9 cellular contexts compared by ENCODE assay signal in genomic region chr19:49441960-49442350, GRCh38. TPM values are rescaled to one million over a fixed set of nuclear protein-coding genes. Genes with fewer than 3 reads are reported as not detected.
DNase-seq lines count a peak whose midpoint lies in the region; ATAC-seq, FAIRE-seq and TF ChIP-seq lines count a peak whose summit lies in the region.
"Had no signal": no experiment of that assay in that cellular context is flagged by ENCODE, and none has a peak within 500 bp of the region (broad histone marks: within the 10 kb centered on the region; RNA-seq: fewer than 3 reads in every experiment).

No MANE protein-coding gene starts in this region.

- H3K27me3 Mint-ChIP-seq in activated T-helper 17 cell treated with anti-CD3 and anti-CD28 coated beads, Interleukin-2, amount 50 U/mL, for 72 hours, result peaks cover 53% of the 10 kb centered on the region
- H3K27me3 Mint-ChIP-seq in immature natural killer cell (ENCODE audit: low read depth in 3 of 3), result peaks cover 31 to 40% (median 32%) of the 10 kb centered on the region in 3 donors

- peak overlapping the region; percentile 76 for H3K4me3 Mint-ChIP-seq in activated T-helper 17 cell treated with anti-CD3 and anti-CD28 coated beads, Interleukin-2, amount 50 U/mL, for 72 hours
- peak overlapping the region; percentile 79 to 85 (median 84) for H3K4me3 Mint-ChIP-seq in immature natural killer cell

- FAIRE-seq in HepG2 (lab: Jason Lieb, UNC), result no peak

- BruUV-seq in HepG2 (replicated peaks; lab: Mats Ljungman, UMichigan), result no TSS peak

- CTCF ChIA-PET in HepG2 (lab: Yijun Ruan, JAX; ENCODE audit: low intra/inter-chr PET ratio, low total read pairs), result interaction anchor here (2.3 kb wide), 1 partner anchor 50 kb away, joined by 45 read pairs; no protein-coding TSS in a partner anchor

- peaks cover 5% of the 10 kb centered on the region; the same call in 1 of the 2 replicates for H4K20me1 ChIP-seq in HepG2 (ENCODE audit: insufficient read depth, low read length)

- peaks cover 24% of the 10 kb centered on the region for H3K4me1 ChIP-seq in HepG2 (ENCODE audit: insufficient read depth, low read length)
- H3K4me1 ChIP-seq in right lobe of liver, result no peaks in the 10 kb centered on the region
- peaks cover 0 to 6% of the 10 kb centered on the region in 2 donors for H3K4me1 ChIP-seq in uterus

- no peak overlapping the region for H3K27ac Mint-ChIP-seq in activated T-helper 17 cell treated with anti-CD3 and anti-CD28 coated beads, Interleukin-2, amount 50 U/mL, for 72 hours
- H3K27ac Mint-ChIP-seq in immature natural killer cell, result peak overlapping the region in 2 of 6 donors; percentile 51 to 88

- H3K27ac ChIP-seq in HepG2 (ENCODE audit: extremely low read length, insufficient read depth, low read length) (no peak overlapping the region), right lobe of liver (no peak overlapping the region), uterus (peak overlapping the region; percentile 79 to 84)

- intact Hi-C loops in HepG2 (cut with micrococcal nuclease; ENCODE audit: unreplicated experiment) (no loop called here), right lobe of liver (cut with DNase I) (loop anchor here in 1 of 2 donors (2.0 kb wide), 1 partner anchor 49 kb away; no protein-coding TSS in a partner anchor), uterus (cut with DNase I; ENCODE audit: low total_unique reads) (no loop called here)

- no peak for TF ChIP-seq EP300 in HepG2 (IDR thresholded peaks at IDR 0.05; ENCODE audit: low read depth in 2 of 2, low read length in 2 of 2)
- no peak for TF ChIP-seq EP300 in HepG2 (CRISPR knock-in tag; IDR thresholded peaks at IDR 0.05; ENCODE audit: borderline replicate concordance)

- no peaks in the 10 kb centered on the region for H3K9me3 ChIP-seq in HepG2 (ENCODE audit: low read length)
- H3K9me3 ChIP-seq in right lobe of liver, result no peaks in the 10 kb centered on the region
- no peaks in the 10 kb centered on the region for H3K9me3 ChIP-seq in uterus
- H3K9me3 ChIP-seq: mucosa of descending colon had no signal

- POLR2A ChIA-PET in HepG2 (lab: Yijun Ruan, JAX), result interaction anchor here (1.0 to 2.1 kb wide), 4 partner anchors 10 to 81 kb away, joined by 3 to 21 read pairs (median 11); partner anchors contain the start of genes ALDH16A1 and PIH1D1

- no peak overlapping the region for H3K9ac ChIP-seq in HepG2 (ENCODE audit: insufficient read depth, low read depth, low read length)

- H3K36me3 Mint-ChIP-seq in activated T-helper 17 cell treated with anti-CD3 and anti-CD28 coated beads, Interleukin-2, amount 50 U/mL, for 72 hours (ENCODE audit: low read depth), result peaks cover 13% of the 10 kb centered on the region
- H3K36me3 Mint-ChIP-seq in immature natural killer cell, result peaks cover 0 to 5% (median 3%) of the 10 kb centered on the region in 3 donors

- TF ChIP-seq POLR2A in HepG2 (IDR thresholded peaks at IDR 0.05; ENCODE audit: insufficient read depth in 1 of 2, low read depth in 2 of 2, low read length in 2 of 2), result no peak
- TF ChIP-seq POLR2A in right lobe of liver (IDR thresholded peaks at IDR 0.05), result no peak
- no peak for TF ChIP-seq POLR2A in uterus (IDR thresholded peaks at IDR 0.05)

- no peak overlapping the region for H2AFZ ChIP-seq in HepG2 (ENCODE audit: low read length)

- peak overlapping the region; percentile 75 for H3K4me2 ChIP-seq in HepG2 (ENCODE audit: low read depth, low read length)

- no peak for TF ChIP-seq RAD21 in HepG2 (CRISPR knock-in tag; IDR thresholded peaks at IDR 0.05)

- H3K79me2 ChIP-seq in HepG2 (ENCODE audit: insufficient read depth, low read length), result no peaks in the 10 kb centered on the region

- H3K36me3 ChIP-seq in HepG2 (replicated peaks in 1 of 2; ENCODE audit: control insufficient read depth in 1 of 2, insufficient read depth in 2 of 2, low read length in 2 of 2) (peaks cover 0 to 6% of the 10 kb centered on the region in 2 experiments; a peak in 3 of 5 replicates), right lobe of liver (peaks cover 0 to 3% (median 0%) of the 10 kb centered on the region in 4 donors), uterus (no peaks in the 10 kb centered on the region)

- DNase-seq in HepG2 (ENCODE audit: low spot score) (no peak), right lobe of liver (no peak), immature natural killer cell (no peak), uterus (no peak), NAMALWA (ENCODE audit: low spot score) (no peak), NCI-H1694 treated with DMSO at 0.1 percent for 48 hours (lab: John Stamatoyannopoulos, UW) (no peak)

- H3K4me3 ChIP-seq in HepG2 (replicated peaks in 1 of 3; ENCODE audit: insufficient read depth in 1 of 3, low read depth in 2 of 3, low read length in 3 of 3) (peak overlapping the region in 2 of 3 experiments; percentile 26 to 76; a peak in 2 of 6 replicates), right lobe of liver (no peak overlapping the region), uterus (no peak overlapping the region)
- H3K4me3 ChIP-seq: mucosa of descending colon had no signal

- ATAC-seq in HepG2, result no peak
- no peak for ATAC-seq in right lobe of liver
- no peak for ATAC-seq in activated T-helper 17 cell treated with anti-CD3 and anti-CD28 coated beads, Interleukin-2, amount 50 U/mL, for 72 hours (replicated peaks)
- no peak for ATAC-seq in HG02938 (IDR thresholded peaks at IDR 0.05; ENCODE audit: unreplicated experiment)

- WGBS in HepG2 (ENCODE audit: low lambda C conversion rate), result 37% methylated on average over 14 of the region's 14 CpGs
- WGBS in right lobe of liver (ENCODE audit: insufficient coverage, low coverage, low lambda C conversion rate, missing lambda C conversion rate), result 22% methylated on average over 14 of the region's 14 CpGs

- TF ChIP-seq CTCF in HepG2 (CRISPR knock-in tag; IDR thresholded peaks at IDR 0.05) (no peak), right lobe of liver (IDR thresholded peaks at IDR 0.05) (no peak), uterus (IDR thresholded peaks at IDR 0.05) (no peak)

- H3K9me3 Mint-ChIP-seq in activated T-helper 17 cell treated with anti-CD3 and anti-CD28 coated beads, Interleukin-2, amount 50 U/mL, for 72 hours, result no peaks in the 10 kb centered on the region
- peaks cover 0 to 3% (median 0%) of the 10 kb centered on the region in 6 donors for H3K9me3 Mint-ChIP-seq in immature natural killer cell

- in situ Hi-C loops in HepG2 (cut with HindIII; ENCODE audit: extremely low pct_ligation_motif_present, low pct_unique_long_range_greater_than_20kb), result no loop called here

- peaks cover 21% of the 10 kb centered on the region for H3K4me1 Mint-ChIP-seq in activated T-helper 17 cell treated with anti-CD3 and anti-CD28 coated beads, Interleukin-2, amount 50 U/mL, for 72 hours
- peaks cover 30 to 34% of the 10 kb centered on the region in 2 donors for H3K4me1 Mint-ChIP-seq in immature natural killer cell

- H3K27me3 ChIP-seq in HepG2 (ENCODE audit: control insufficient read depth in 1 of 2, insufficient read depth in 2 of 2, low read length in 2 of 2) (peaks cover 7 to 52% of the 10 kb centered on the region in 2 experiments; a peak in 4 of 5 replicates), right lobe of liver (no peaks in the 10 kb centered on the region), uterus (no peaks in the 10 kb centered on the region)

RNA-seq across cellular contexts. Expression of gene SLC17A7, which starts 0.6 kb away (rescaled TPM):
- total RNA-seq in HepG2 (2016; rRNA removed; fragmentation: Illumina TruSeq; extraction: Trizol) (not detected in 2 replicates), right lobe of liver (under 1 TPM in 1 of 6 experiments, not detected in 5; 0.13 TPM), uterus (1 to 10 TPM in 3 of 4 donors, not detected in 1; 1.3 to 5.6 (median 1.9) TPM)
- total RNA-seq in HepG2 (2016; cell fraction: cytosol; rRNA removed; fragmentation: Illumina TruSeq; extraction: Trizol; ENCODE audit: low read depth), result not detected in 2 replicates
- total RNA-seq in HepG2 (2016; cell fraction: insoluble cytoplasmic fraction; rRNA removed; fragmentation: Illumina TruSeq; extraction: Trizol), result 0.06 TPM in 1 of 2 replicates, not detected in the other
- 0.06 TPM in 1 of 2 replicates, not detected in the other for total RNA-seq in HepG2 (2016; cell fraction: membrane; rRNA removed; fragmentation: Illumina TruSeq; extraction: Trizol)
- total RNA-seq in HepG2 (2016; cell fraction: nucleus; rRNA removed; fragmentation: Illumina TruSeq; extraction: Trizol), result not detected in 2 replicates
- polyA plus RNA-seq in HepG2 (2011; rRNA removed) (0.32 and 0.37 TPM in 2 replicates), immature natural killer cell (not detected)
- 0.15 and 0.22 TPM in 2 replicates for polyA plus RNA-seq in HepG2 (2011; cell fraction: cytosol; rRNA removed)
- polyA plus RNA-seq in HepG2 (2011; cell fraction: nucleus; rRNA removed), result 1.9 and 2.4 TPM in 2 replicates
- 0.17 and 0.37 TPM in 2 replicates for polyA plus RNA-seq in HepG2 (2012)
- 0.03 and 0.05 TPM in 2 replicates for polyA plus RNA-seq in HepG2 (2016; cell fraction: cytosol; fragmentation: Illumina TruSeq; extraction: Trizol; ENCODE audit: low read depth)
- polyA plus RNA-seq in HepG2 (2016; cell fraction: insoluble cytoplasmic fraction; fragmentation: Illumina TruSeq; extraction: Trizol; ENCODE audit: low read depth), result 0.09 and 0.10 TPM in 2 replicates
- polyA plus RNA-seq in HepG2 (2016; cell fraction: membrane; fragmentation: Illumina TruSeq; extraction: Trizol; ENCODE audit: low read depth), result not detected in 2 replicates
- polyA plus RNA-seq in HepG2 (2016; cell fraction: nucleus; fragmentation: Illumina TruSeq; extraction: Trizol; ENCODE audit: insufficient read depth, low read depth), result 0.40 and 0.49 TPM in 2 replicates
- polyA minus RNA-seq in HepG2 (2011; rRNA and poly(A)+ RNA removed; ENCODE audit: low replicate concordance), result 0.19 and 0.34 TPM in 2 replicates
- polyA minus RNA-seq in HepG2 (2011; cell fraction: cytosol; rRNA and poly(A)+ RNA removed), result 0.40 TPM in 1 of 2 replicates, not detected in the other
- polyA minus RNA-seq in HepG2 (2011; cell fraction: nucleus; rRNA and poly(A)+ RNA removed), result 0.77 and 1.6 TPM in 2 replicates
- under 1 TPM in 1 of 2 donors, not detected in 1; 0.40 TPM for total RNA-seq in activated T-helper 17 cell treated with anti-CD3 and anti-CD28 coated beads, Interleukin-2, amount 50 U/mL, for 72 hours

RNA-seq across cellular contexts. Expression of gene PIH1D1, which starts 9.7 kb away (rescaled TPM):
- total RNA-seq in HepG2 (2016; rRNA removed; fragmentation: Illumina TruSeq; extraction: Trizol) (94.9 and 110 TPM in 2 replicates), right lobe of liver (10 to 100 TPM; 37.4 to 57.7 (median 43.4) TPM), uterus (10 to 100 TPM; 31.2 to 70.2 (median 46.5) TPM)
- total RNA-seq in HepG2 (2016; cell fraction: cytosol; rRNA removed; fragmentation: Illumina TruSeq; extraction: Trizol; ENCODE audit: low read depth), result 60.4 and 74.8 TPM in 2 replicates
- total RNA-seq in HepG2 (2016; cell fraction: insoluble cytoplasmic fraction; rRNA removed; fragmentation: Illumina TruSeq; extraction: Trizol), result 105 and 114 TPM in 2 replicates
- 77.7 and 93.8 TPM in 2 replicates for total RNA-seq in HepG2 (2016; cell fraction: membrane; rRNA removed; fragmentation: Illumina TruSeq; extraction: Trizol)
- 75.2 and 89.0 TPM in 2 replicates for total RNA-seq in HepG2 (2016; cell fraction: nucleus; rRNA removed; fragmentation: Illumina TruSeq; extraction: Trizol)
- polyA plus RNA-seq in HepG2 (2011; rRNA removed) (126 and 137 TPM in 2 replicates), immature natural killer cell (10 to 100 TPM; 91.4 to 97.6 (median 93.3) TPM)
- 117 and 150 TPM in 2 replicates for polyA plus RNA-seq in HepG2 (2011; cell fraction: cytosol; rRNA removed)
- polyA plus RNA-seq in HepG2 (2011; cell fraction: nucleus; rRNA removed), result 281 and 313 TPM in 2 replicates
- 108 and 121 TPM in 2 replicates for polyA plus RNA-seq in HepG2 (2012)
- 33.5 and 45.1 TPM in 2 replicates for polyA plus RNA-seq in HepG2 (2016; cell fraction: cytosol; fragmentation: Illumina TruSeq; extraction: Trizol; ENCODE audit: low read depth)
- 86.6 and 90.0 TPM in 2 replicates for polyA plus RNA-seq in HepG2 (2016; cell fraction: insoluble cytoplasmic fraction; fragmentation: Illumina TruSeq; extraction: Trizol; ENCODE audit: low read depth)
- polyA plus RNA-seq in HepG2 (2016; cell fraction: membrane; fragmentation: Illumina TruSeq; extraction: Trizol; ENCODE audit: low read depth), result 42.8 and 56.0 TPM in 2 replicates
- polyA plus RNA-seq in HepG2 (2016; cell fraction: nucleus; fragmentation: Illumina TruSeq; extraction: Trizol; ENCODE audit: insufficient read depth, low read depth), result 175 and 195 TPM in 2 replicates
- 83.0 and 106 TPM in 2 replicates for polyA minus RNA-seq in HepG2 (2011; rRNA and poly(A)+ RNA removed; ENCODE audit: low replicate concordance)
- polyA minus RNA-seq in HepG2 (2011; cell fraction: cytosol; rRNA and poly(A)+ RNA removed), result 40.9 and 42.6 TPM in 2 replicates
- 50.9 and 63.0 TPM in 2 replicates for polyA minus RNA-seq in HepG2 (2011; cell fraction: nucleus; rRNA and poly(A)+ RNA removed)
- total RNA-seq in activated T-helper 17 cell treated with anti-CD3 and anti-CD28 coated beads, Interleukin-2, amount 50 U/mL, for 72 hours, result 100 to 1,000 TPM; 183 to 194 TPM

RNA-seq across cellular contexts. Expression of gene ALDH16A1, which starts 11.1 kb away (rescaled TPM):
- total RNA-seq in HepG2 (2016; rRNA removed; fragmentation: Illumina TruSeq; extraction: Trizol) (29.6 and 34.9 TPM in 2 replicates), right lobe of liver (10 to 100 TPM; 14.4 to 29.6 (median 19.8) TPM), uterus (10 to 100 TPM; 13.5 to 40.8 (median 34.5) TPM)
- 2.5 and 3.4 TPM in 2 replicates for total RNA-seq in HepG2 (2016; cell fraction: cytosol; rRNA removed; fragmentation: Illumina TruSeq; extraction: Trizol; ENCODE audit: low read depth)
- 27.6 and 38.2 TPM in 2 replicates for total RNA-seq in HepG2 (2016; cell fraction: insoluble cytoplasmic fraction; rRNA removed; fragmentation: Illumina TruSeq; extraction: Trizol)
- total RNA-seq in HepG2 (2016; cell fraction: membrane; rRNA removed; fragmentation: Illumina TruSeq; extraction: Trizol), result 6.3 and 7.8 TPM in 2 replicates
- 15.0 and 23.1 TPM in 2 replicates for total RNA-seq in HepG2 (2016; cell fraction: nucleus; rRNA removed; fragmentation: Illumina TruSeq; extraction: Trizol)
- polyA plus RNA-seq in HepG2 (2011; rRNA removed) (8.4 and 9.2 TPM in 2 replicates), immature natural killer cell (10 to 100 TPM; 37.2 to 57.0 (median 42.4) TPM)
- polyA plus RNA-seq in HepG2 (2011; cell fraction: cytosol; rRNA removed), result 6.8 and 16.2 TPM in 2 replicates
- polyA plus RNA-seq in HepG2 (2011; cell fraction: nucleus; rRNA removed), result 31.7 and 40.0 TPM in 2 replicates
- polyA plus RNA-seq in HepG2 (2012), result 7.6 and 9.2 TPM in 2 replicates
- 1.7 and 2.8 TPM in 2 replicates for polyA plus RNA-seq in HepG2 (2016; cell fraction: cytosol; fragmentation: Illumina TruSeq; extraction: Trizol; ENCODE audit: low read depth)
- 25.4 and 29.9 TPM in 2 replicates for polyA plus RNA-seq in HepG2 (2016; cell fraction: insoluble cytoplasmic fraction; fragmentation: Illumina TruSeq; extraction: Trizol; ENCODE audit: low read depth)
- 3.2 and 4.3 TPM in 2 replicates for polyA plus RNA-seq in HepG2 (2016; cell fraction: membrane; fragmentation: Illumina TruSeq; extraction: Trizol; ENCODE audit: low read depth)
- polyA plus RNA-seq in HepG2 (2016; cell fraction: nucleus; fragmentation: Illumina TruSeq; extraction: Trizol; ENCODE audit: insufficient read depth, low read depth), result 40.8 and 41.9 TPM in 2 replicates
- polyA minus RNA-seq in HepG2 (2011; rRNA and poly(A)+ RNA removed; ENCODE audit: low replicate concordance), result 16.3 and 53.3 TPM in 2 replicates
- polyA minus RNA-seq in HepG2 (2011; cell fraction: cytosol; rRNA and poly(A)+ RNA removed), result 13.7 and 17.8 TPM in 2 replicates
- 3.6 and 4.4 TPM in 2 replicates for polyA minus RNA-seq in HepG2 (2011; cell fraction: nucleus; rRNA and poly(A)+ RNA removed)
- total RNA-seq in activated T-helper 17 cell treated with anti-CD3 and anti-CD28 coated beads, Interleukin-2, amount 50 U/mL, for 72 hours, result 10 to 100 TPM; 15.5 to 39.1 TPM

RNA-seq across cellular contexts. Expression of gene GFY, which starts 16.8 kb away (rescaled TPM):
- total RNA-seq in HepG2 (2016; rRNA removed; fragmentation: Illumina TruSeq; extraction: Trizol) (not detected in 2 replicates), right lobe of liver (not detected), uterus (not detected)
- not detected in 2 replicates for total RNA-seq in HepG2 (2016; cell fraction: cytosol; rRNA removed; fragmentation: Illumina TruSeq; extraction: Trizol; ENCODE audit: low read depth)
- total RNA-seq in HepG2 (2016; cell fraction: insoluble cytoplasmic fraction; rRNA removed; fragmentation: Illumina TruSeq; extraction: Trizol), result not detected in 2 replicates
- not detected in 2 replicates for total RNA-seq in HepG2 (2016; cell fraction: membrane; rRNA removed; fragmentation: Illumina TruSeq; extraction: Trizol)
- not detected in 2 replicates for total RNA-seq in HepG2 (2016; cell fraction: nucleus; rRNA removed; fragmentation: Illumina TruSeq; extraction: Trizol)
- polyA plus RNA-seq in HepG2 (2011; rRNA removed) (not detected in 2 replicates), immature natural killer cell (not detected)
- not detected in 2 replicates for polyA plus RNA-seq in HepG2 (2011; cell fraction: cytosol; rRNA removed)
- polyA plus RNA-seq in HepG2 (2011; cell fraction: nucleus; rRNA removed), result not detected in 2 replicates
- polyA plus RNA-seq in HepG2 (2012), result not detected in 2 replicates
- polyA plus RNA-seq in HepG2 (2016; cell fraction: cytosol; fragmentation: Illumina TruSeq; extraction: Trizol; ENCODE audit: low read depth), result not detected in 2 replicates
- not detected in 2 replicates for polyA plus RNA-seq in HepG2 (2016; cell fraction: insoluble cytoplasmic fraction; fragmentation: Illumina TruSeq; extraction: Trizol; ENCODE audit: low read depth)
- polyA plus RNA-seq in HepG2 (2016; cell fraction: membrane; fragmentation: Illumina TruSeq; extraction: Trizol; ENCODE audit: low read depth), result not detected in 2 replicates
- polyA plus RNA-seq in HepG2 (2016; cell fraction: nucleus; fragmentation: Illumina TruSeq; extraction: Trizol; ENCODE audit: insufficient read depth, low read depth), result not detected in 2 replicates
- polyA minus RNA-seq in HepG2 (2011; rRNA and poly(A)+ RNA removed; ENCODE audit: low replicate concordance), result not detected in 2 replicates
- polyA minus RNA-seq in HepG2 (2011; cell fraction: cytosol; rRNA and poly(A)+ RNA removed), result not detected in 2 replicates
- polyA minus RNA-seq in HepG2 (2011; cell fraction: nucleus; rRNA and poly(A)+ RNA removed), result not detected in 2 replicates
- not detected for total RNA-seq in activated T-helper 17 cell treated with anti-CD3 and anti-CD28 coated beads, Interleukin-2, amount 50 U/mL, for 72 hours
- total RNA-seq: mucosa of descending colon had no signal

RNA-seq across cellular contexts. Expression of gene PTH2, which starts 18.7 kb away (rescaled TPM):
- total RNA-seq in HepG2 (2016; rRNA removed; fragmentation: Illumina TruSeq; extraction: Trizol) (not detected in 2 replicates), right lobe of liver (not detected), uterus (not detected)
- total RNA-seq in HepG2 (2016; cell fraction: cytosol; rRNA removed; fragmentation: Illumina TruSeq; extraction: Trizol; ENCODE audit: low read depth), result not detected in 2 replicates
- not detected in 2 replicates for total RNA-seq in HepG2 (2016; cell fraction: insoluble cytoplasmic fraction; rRNA removed; fragmentation: Illumina TruSeq; extraction: Trizol)
- not detected in 2 replicates for total RNA-seq in HepG2 (2016; cell fraction: membrane; rRNA removed; fragmentation: Illumina TruSeq; extraction: Trizol)
- not detected in 2 replicates for total RNA-seq in HepG2 (2016; cell fraction: nucleus; rRNA removed; fragmentation: Illumina TruSeq; extraction: Trizol)
- polyA plus RNA-seq in HepG2 (2011; rRNA removed) (not detected in 2 replicates), immature natural killer cell (not detected)
- not detected in 2 replicates for polyA plus RNA-seq in HepG2 (2011; cell fraction: cytosol; rRNA removed)
- not detected in 2 replicates for polyA plus RNA-seq in HepG2 (2011; cell fraction: nucleus; rRNA removed)
- not detected in 2 replicates for polyA plus RNA-seq in HepG2 (2012)
- not detected in 2 replicates for polyA plus RNA-seq in HepG2 (2016; cell fraction: cytosol; fragmentation: Illumina TruSeq; extraction: Trizol; ENCODE audit: low read depth)
- polyA plus RNA-seq in HepG2 (2016; cell fraction: insoluble cytoplasmic fraction; fragmentation: Illumina TruSeq; extraction: Trizol; ENCODE audit: low read depth), result not detected in 2 replicates
- polyA plus RNA-seq in HepG2 (2016; cell fraction: membrane; fragmentation: Illumina TruSeq; extraction: Trizol; ENCODE audit: low read depth), result not detected in 2 replicates
- polyA plus RNA-seq in HepG2 (2016; cell fraction: nucleus; fragmentation: Illumina TruSeq; extraction: Trizol; ENCODE audit: insufficient read depth, low read depth), result not detected in 2 replicates
- polyA minus RNA-seq in HepG2 (2011; rRNA and poly(A)+ RNA removed; ENCODE audit: low replicate concordance), result not detected in 2 replicates
- polyA minus RNA-seq in HepG2 (2011; cell fraction: cytosol; rRNA and poly(A)+ RNA removed), result not detected in 2 replicates
- not detected in 2 replicates for polyA minus RNA-seq in HepG2 (2011; cell fraction: nucleus; rRNA and poly(A)+ RNA removed)
- total RNA-seq in activated T-helper 17 cell treated with anti-CD3 and anti-CD28 coated beads, Interleukin-2, amount 50 U/mL, for 72 hours, result not detected
- total RNA-seq: mucosa of descending colon had no signal

Comparison
In these comparisons a context has a peak if more than half of its experiments do, and no peak if none do; other contexts are left out.
1. H3K4me3 ChIP-seq: peak in HepG2 (2 of 3); none in right lobe of liver (0 of 3) and uterus (0 of 2).
2. H3K27ac ChIP-seq: peak in uterus (2 of 2); none in HepG2 (single experiment) and right lobe of liver (0 of 3).